In the genomic region with DNA sequence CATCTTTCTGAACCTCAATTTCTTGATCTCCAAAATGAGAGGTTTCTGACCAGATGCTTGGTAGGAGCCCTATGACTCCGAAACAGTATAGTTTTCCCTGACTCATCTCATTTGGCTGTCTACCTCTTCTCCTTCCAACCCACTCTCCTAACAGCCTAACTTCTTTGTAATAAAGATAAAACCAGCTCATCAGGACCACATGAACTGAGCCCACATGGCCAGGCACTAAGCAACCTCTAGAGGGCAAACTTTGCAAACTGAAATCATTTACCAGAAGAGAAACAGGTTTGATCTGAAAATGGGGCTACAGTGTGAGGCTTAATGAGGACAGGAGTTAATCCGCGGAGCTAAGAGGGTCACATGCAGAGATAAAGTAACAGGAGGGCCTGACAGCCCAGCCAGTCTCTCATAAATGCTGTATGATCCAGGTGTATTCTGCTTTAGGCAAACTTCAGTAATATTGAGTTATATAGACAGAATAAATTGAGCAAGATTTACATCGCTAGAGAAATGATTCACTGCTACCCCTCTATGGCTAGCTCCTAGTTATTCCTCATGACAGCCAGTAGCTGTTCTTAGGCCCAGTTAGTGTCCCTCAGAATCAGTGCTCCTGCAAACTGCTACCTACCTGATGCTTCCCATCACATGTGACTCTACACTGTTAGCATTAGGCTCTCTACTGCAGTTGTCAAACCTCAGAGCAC, we compare ENCODE assay signal across 8 cellular contexts.
DNase-seq lines count a peak whose midpoint lies in the region; ATAC-seq, FAIRE-seq and TF ChIP-seq lines count a peak whose summit lies in the region.

No MANE protein-coding gene starts in this region.

- no peak overlapping the region for H3K4me2 ChIP-seq in keratinocyte (ENCODE audit: control insufficient read depth, extremely low read depth, insufficient read depth, low read depth, low read length)

- peaks cover 39% of the 10 kb centered on the region for H3K4me1 ChIP-seq in keratinocyte (ENCODE audit: control insufficient read depth, extremely low read depth, insufficient read depth, low read length)

- no peak overlapping the region for H2AFZ ChIP-seq in keratinocyte (ENCODE audit: control insufficient read depth, low read length)

- H3K9me3 Mint-ChIP-seq in T-helper 2 cell treated with Interferon-gamma antibody and Interleukin-4, amounts not matched to agents 5 μg/mL and 100 μg/mL, for 36 hours: no peaks in the 10 kb centered on the region

- no peaks in the 10 kb centered on the region for H3K4me1 Mint-ChIP-seq in T-helper 2 cell treated with Interferon-gamma antibody and Interleukin-4, amounts not matched to agents 5 μg/mL and 100 μg/mL, for 36 hours (ENCODE audit: low read depth)

- no peaks in the 10 kb centered on the region for H3K27me3 Mint-ChIP-seq in T-helper 2 cell treated with Interferon-gamma antibody and Interleukin-4, amounts not matched to agents 5 μg/mL and 100 μg/mL, for 36 hours (ENCODE audit: low read depth)

- H3K4me3 ChIP-seq in cardiac fibroblast (replicated peaks in 1 of 2; ENCODE audit: low read depth in 2 of 2, low read length in 2 of 2) (no peak overlapping the region), keratinocyte (ENCODE audit: control insufficient read depth in 2 of 3, extremely low read depth in 1 of 3, insufficient read depth in 2 of 3, low read depth in 1 of 3, low read length in 3 of 3) (no peak overlapping the region)

- TF ChIP-seq CTCF in cardiac fibroblast (IDR thresholded peaks at IDR 0.05; ENCODE audit: low read depth, low read length) (peak; percentile 90), keratinocyte (optimal IDR thresholded peaks at IDR 0.05 in 1 of 3, IDR thresholded peaks at IDR 0.05 in 1 of 3, conservative IDR thresholded peaks at IDR 0.05 in 1 of 3; ENCODE audit: extremely low read depth in 1 of 3, insufficient read depth in 2 of 3, low read length in 3 of 3) (peak; percentile 77 to 89 (median 78))

- no peak overlapping the region for H3K27ac Mint-ChIP-seq in T-helper 2 cell treated with Interferon-gamma antibody and Interleukin-4, amounts not matched to agents 5 μg/mL and 100 μg/mL, for 36 hours

- H3K4me3 Mint-ChIP-seq in T-helper 2 cell treated with Interferon-gamma antibody and Interleukin-4, amounts not matched to agents 5 μg/mL and 100 μg/mL, for 36 hours: no peak overlapping the region

- ATAC-seq in GM18505 (IDR thresholded peaks at IDR 0.05; ENCODE audit: unreplicated experiment) (peak; percentile 73), HG02973 (IDR thresholded peaks at IDR 0.05; ENCODE audit: unreplicated experiment) (peak; percentile 84)

- H4K20me1 ChIP-seq in keratinocyte (ENCODE audit: control insufficient read depth, extremely low read depth, insufficient read depth, low read length): no peaks in the 10 kb centered on the region

- DNase-seq in AG08396 (ENCODE audit: low spot score) (peak; percentile 60), NCI-H1694 (lab: John Stamatoyannopoulos, UW) (peak; percentile 82), cardiac fibroblast (ENCODE audit: low read depth in 2 of 2) (peak; percentile 87 to 92), keratinocyte (ENCODE audit: low read depth, low spot score) (peak; percentile 46)
- DNase-seq in T-helper 2 cell treated with Interferon-gamma antibody and Interleukin-4, amounts not matched to agents 5 μg/mL and 100 μg/mL, for 36 hours (ENCODE audit: low spot score): peak; percentile 11
- peak; percentile 55 for DNase-seq in stimulated activated CD4-positive, alpha-beta T cell treated with anti-CD3 and anti-CD28 coated beads, Interleukin-1b, Interleukin-23, amount 100 ng/mL, for 48 hours

- H3K36me3 ChIP-seq in keratinocyte (ENCODE audit: control insufficient read depth in 2 of 2, extremely low read depth in 1 of 2, insufficient read depth in 2 of 2, low read length in 2 of 2): peaks cover 3 to 16% of the 10 kb centered on the region in 2 experiments

- dilution Hi-C loops in keratinocyte (cut with MboI; ENCODE audit: extremely low pct_ligation_motif_present, low sequenced_read_pairs): loop anchor here (5.0 kb wide), 1 partner anchor 59 kb away; no protein-coding TSS in a partner anchor

- peaks cover 8% of the 10 kb centered on the region for H3K79me2 ChIP-seq in keratinocyte (ENCODE audit: control insufficient read depth, insufficient read depth, low read length)

- peaks cover 2% of the 10 kb centered on the region for H3K9me1 ChIP-seq in keratinocyte (ENCODE audit: control insufficient read depth, extremely low read depth, insufficient read depth, low read length)

- no peak overlapping the region for H3K9ac ChIP-seq in keratinocyte (ENCODE audit: control insufficient read depth, extremely low read depth, insufficient read depth, low read length)

- H3K36me3 Mint-ChIP-seq in T-helper 2 cell treated with Interferon-gamma antibody and Interleukin-4, amounts not matched to agents 5 μg/mL and 100 μg/mL, for 36 hours (ENCODE audit: low read depth): no peaks in the 10 kb centered on the region

- no peak for TF ChIP-seq POLR2A in GM18505 (IDR thresholded peaks at IDR 0.05; ENCODE audit: borderline replicate concordance, extremely low read depth, insufficient read depth, insufficient read length)

- peak overlapping the region; percentile 41 for H3K27ac ChIP-seq in keratinocyte (ENCODE audit: control insufficient read depth, insufficient read depth, low read length)

- FAIRE-seq in keratinocyte (lab: Jason Lieb, UNC): peak; percentile 76

- no peaks in the 10 kb centered on the region for H3K9me3 ChIP-seq in keratinocyte (ENCODE audit: control insufficient read depth, low read depth, low read length)

- H3K27me3 ChIP-seq in keratinocyte (ENCODE audit: control insufficient read depth, extremely low read depth, insufficient read depth, low read length): no peaks in the 10 kb centered on the region

Comparison
In these comparisons a context has a peak if more than half of its experiments do, and no peak if none do; other contexts are left out.
1. DNase-seq: peak in every context shown above with its lines; median percentile 90 in cardiac fibroblast; 82 in NCI-H1694; 60 in AG08396; 55 in stimulated activated CD4-positive, alpha-beta T cell treated with anti-CD3 and anti-CD28 coated beads, Interleukin-1b, Interleukin-23, amount 100 ng/mL, for 48 hours; 46 in keratinocyte; 11 in T-helper 2 cell treated with Interferon-gamma antibody and Interleukin-4, amounts not matched to agents 5 μg/mL and 100 μg/mL, for 36 hours.